In genomic region chr1:226603030-226603960, GRCh38 we compare ENCODE assay signal across 8 cellular contexts. TPM values are rescaled to one million over a fixed set of nuclear protein-coding genes. Genes with fewer than 3 reads are reported as not detected.
A peak's percentile ranks its signal among the peaks of the same experiment; 100 is the strongest.
DNase-seq lines count a peak whose midpoint lies in the region; ATAC-seq, FAIRE-seq and TF ChIP-seq lines count a peak whose summit lies in the region.

No MANE protein-coding gene starts in this region.

- peak overlapping the region; percentile 21 to 67 for H3K27ac ChIP-seq in liver (ENCODE audit: low read depth in 1 of 2, low read length in 2 of 2)
- H3K27ac ChIP-seq in thymus (ENCODE audit: low read depth): peak overlapping the region; percentile 43

- H3K27ac Mint-ChIP-seq in activated CD4-positive, alpha-beta T cell treated with anti-CD3 and anti-CD28 coated beads for 36 hours: no peak overlapping the region

- H3K4me3 Mint-ChIP-seq in activated CD4-positive, alpha-beta T cell treated with anti-CD3 and anti-CD28 coated beads for 36 hours: no peak overlapping the region

- intact Hi-C loops in activated CD4-positive, alpha-beta T cell treated with anti-CD3 and anti-CD28 coated beads for 36 hours (cut with DNase I, micrococcal nuclease): no loop called here

- H3K36me3 ChIP-seq in liver (ENCODE audit: control insufficient read depth in 4 of 4, insufficient read depth in 3 of 4, low read depth in 1 of 4, low read length in 3 of 4): no peaks in the 10 kb centered on the region
- H3K36me3 ChIP-seq in thymus (ENCODE audit: control insufficient read depth, insufficient read depth): no peaks in the 10 kb centered on the region

- H3K9ac ChIP-seq in liver (ENCODE audit: low read depth in 1 of 2, low read length in 2 of 2): peak overlapping the region in 1 of 2 donors; percentile 13

- DNase-seq in NCI-H2029 (lab: John Stamatoyannopoulos, UW) (peak; percentile 55), choroid plexus epithelial cell (ENCODE audit: low read depth) (peak; percentile 50), GM12891 (ENCODE audit: insufficient read length, low spot score) (no peak)
- no peak for DNase-seq in activated CD4-positive, alpha-beta T cell treated with anti-CD3 and anti-CD28 coated beads for 36 hours

- ATAC-seq in activated CD4-positive, alpha-beta T cell treated with anti-CD3 and anti-CD28 coated beads for 36 hours: no peak
- ATAC-seq in GM21528 (IDR thresholded peaks at IDR 0.05; ENCODE audit: low FRiP score, unreplicated experiment) (no peak), GM21381 (IDR thresholded peaks at IDR 0.05; ENCODE audit: unreplicated experiment) (no peak)

- CTCF ChIA-PET in activated CD4-positive, alpha-beta T cell treated with anti-CD3 and anti-CD28 coated beads for 36 hours (lab: Charles Lee): no interaction called here

- peak in 1 of 2 donors; percentile 28 for TF ChIP-seq RAD21 in liver (IDR thresholded peaks at IDR 0.05)

- no peaks in the 10 kb centered on the region for H3K4me1 Mint-ChIP-seq in activated CD4-positive, alpha-beta T cell treated with anti-CD3 and anti-CD28 coated beads for 36 hours

- H3K4me3 ChIP-seq in choroid plexus epithelial cell (ENCODE audit: low read depth, low read length) (no peak overlapping the region), liver (ENCODE audit: low read depth in 1 of 3, low read length in 3 of 3) (peak overlapping the region in 2 of 3 donors; percentile 29 to 37), thymus (ENCODE audit: low read length) (no peak overlapping the region)

- 65% methylated on average over 8 of the region's 8 CpGs for WGBS in liver
- 92% methylated on average over 8 of the region's 8 CpGs for WGBS in thymus

- no peaks in the 10 kb centered on the region for H3K9me3 Mint-ChIP-seq in activated CD4-positive, alpha-beta T cell treated with anti-CD3 and anti-CD28 coated beads for 36 hours (ENCODE audit: low read depth)

- FAIRE-seq in GM12891 (lab: Jason Lieb, UNC): no peak

- no peak for TF ChIP-seq CTCF in choroid plexus epithelial cell (conservative IDR thresholded peaks at IDR 0.05; ENCODE audit: low read depth, low read length)
- no peak for TF ChIP-seq CTCF in liver (IDR thresholded peaks at IDR 0.05; ENCODE audit: low read depth, low read length, missing input control)

- no peaks in the 10 kb centered on the region for H3K27me3 Mint-ChIP-seq in activated CD4-positive, alpha-beta T cell treated with anti-CD3 and anti-CD28 coated beads for 36 hours

- POLR2A ChIA-PET in activated CD4-positive, alpha-beta T cell treated with anti-CD3 and anti-CD28 coated beads for 36 hours (lab: Charles Lee): no interaction called here

- no peak for TF ChIP-seq POLR2A in GM12891 (IDR thresholded peaks at IDR 0.05; ENCODE audit: low read depth, low read length)

- H3K4me1 ChIP-seq in liver (ENCODE audit: control insufficient read depth in 4 of 4, insufficient read depth in 4 of 4, low read length in 3 of 4): peaks cover 0 to 12% (median 10%) of the 10 kb centered on the region in 4 donors
- no peaks in the 10 kb centered on the region for H3K4me1 ChIP-seq in thymus (ENCODE audit: control insufficient read depth, insufficient read depth, low read length)

- no peaks in the 10 kb centered on the region for H3K36me3 Mint-ChIP-seq in activated CD4-positive, alpha-beta T cell treated with anti-CD3 and anti-CD28 coated beads for 36 hours (ENCODE audit: low read depth)

- H3K27me3 ChIP-seq in liver (ENCODE audit: control insufficient read depth in 4 of 4, insufficient read depth in 4 of 4, low read length in 3 of 4) (no peaks in the 10 kb centered on the region), thymus (ENCODE audit: control insufficient read depth, insufficient read depth) (peaks cover 3% of the 10 kb centered on the region)

- H3K9me3 ChIP-seq in liver (ENCODE audit: control insufficient read depth in 4 of 4, low read length in 3 of 4) (no peaks in the 10 kb centered on the region), thymus (ENCODE audit: control insufficient read depth) (no peaks in the 10 kb centered on the region)

TF ChIP-seq in liver, 16 proteins besides CTCF, POLR2A, EP300 and RAD21:
- peak in 1 of 2 donors; percentile 65 for TF ChIP-seq HNF4A (conservative IDR thresholded peaks at IDR 0.05)
- peak; percentile 46 for TF ChIP-seq SP1 (IDR thresholded peaks at IDR 0.05)
- TF ChIP-seq EGR1 (IDR thresholded peaks at IDR 0.05; ENCODE audit: low read depth in 2 of 2): no peak

TF ChIP-seq in GM12891, 5 proteins besides CTCF, POLR2A, EP300 and RAD21:
- TF ChIP-seq TAF1 (IDR thresholded peaks at IDR 0.05; ENCODE audit: low read depth, low read length) (no peak), POLR2AphosphoS5 (IDR thresholded peaks at IDR 0.05; ENCODE audit: low read depth, low read length) (no peak), PAX5 (IDR thresholded peaks at IDR 0.05; ENCODE audit: insufficient read depth, low read length, severe bottlenecking) (no peak), SPI1 (IDR thresholded peaks at IDR 0.05; ENCODE audit: low read depth, low read length) (no peak), POU2F2 (IDR thresholded peaks at IDR 0.05; ENCODE audit: low read depth, low read length) (no peak)

RNA-seq across cellular contexts. Expression of gene STUM, which starts 54.7 kb away (rescaled TPM):
- total RNA-seq in liver: under 1 TPM; 0.08 to 0.14 TPM
- polyA plus RNA-seq in liver: under 1 TPM; 0.03 to 0.06 TPM
- polyA plus RNA-seq in thymus: 1.0 TPM
- total RNA-seq in activated CD4-positive, alpha-beta T cell treated with anti-CD3 and anti-CD28 coated beads for 36 hours: not detected
- 0.13 TPM for polyA plus RNA-seq in GM12891 (2012; ENCODE audit: low read depth, missing spikeins)

Comparison
In these comparisons a context has a peak if more than half of its experiments do, and no peak if none do; other contexts are left out.
1. DNase-seq: peak in NCI-H2029 (single experiment) and choroid plexus epithelial cell (single experiment); none in activated CD4-positive, alpha-beta T cell treated with anti-CD3 and anti-CD28 coated beads for 36 hours (single experiment) and GM12891 (single experiment).
2. H3K4me3 ChIP-seq: peak in liver (2 of 3); none in choroid plexus epithelial cell (single experiment) and thymus (single experiment).